In the genomic region with DNA sequence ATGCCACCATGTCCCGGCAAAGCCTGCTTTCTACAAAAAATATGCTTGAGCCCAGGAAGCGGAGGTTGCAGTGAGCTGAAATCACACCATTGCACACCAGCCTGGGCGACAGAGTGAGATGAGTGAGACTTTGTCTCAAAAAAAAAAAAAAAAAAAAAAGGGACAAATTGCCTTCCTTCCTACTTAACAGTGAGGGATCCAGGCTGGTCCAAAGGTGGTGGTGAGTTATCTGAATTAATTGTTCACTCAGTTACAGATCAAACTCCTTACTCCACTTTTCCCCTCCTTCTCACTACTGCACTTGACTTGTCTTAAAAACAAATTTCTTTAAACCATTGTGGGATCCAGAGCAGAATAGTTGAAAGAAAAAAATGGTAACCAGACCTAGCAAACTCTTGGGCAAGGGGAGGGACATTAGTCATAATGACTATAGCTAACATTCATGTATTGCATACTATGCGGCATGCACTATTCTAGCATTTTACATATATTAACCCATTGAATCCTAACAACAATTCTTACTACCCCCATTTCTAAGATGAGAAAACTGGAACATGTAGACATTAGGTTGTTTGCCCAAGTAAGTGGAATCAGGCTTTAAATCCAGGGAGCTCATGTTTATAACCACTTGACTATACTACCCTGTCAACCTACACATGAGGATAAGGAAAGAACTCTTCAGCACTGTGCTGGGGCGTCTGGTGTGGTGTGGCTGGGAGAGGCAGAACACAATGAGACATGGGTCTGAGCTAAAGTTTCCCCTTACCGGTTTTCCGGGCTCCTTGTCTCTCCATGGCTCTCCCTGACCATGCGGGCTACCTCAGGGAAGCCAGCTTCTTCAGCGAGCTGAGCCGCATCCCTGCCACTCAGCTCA, we compare ENCODE assay signal across 2 cellular contexts.
TF ChIP-seq lines count a peak whose summit lies in the region.

No MANE protein-coding gene starts in this region.

TF ChIP-seq in SK-N-SH, 30 proteins besides CTCF, POLR2A, EP300 and RAD21:
- no peak for TF ChIP-seq CHD2 (IDR thresholded peaks at IDR 0.05; ENCODE audit: low read length, partially characterized antibody)
- TF ChIP-seq, protein P1, sequence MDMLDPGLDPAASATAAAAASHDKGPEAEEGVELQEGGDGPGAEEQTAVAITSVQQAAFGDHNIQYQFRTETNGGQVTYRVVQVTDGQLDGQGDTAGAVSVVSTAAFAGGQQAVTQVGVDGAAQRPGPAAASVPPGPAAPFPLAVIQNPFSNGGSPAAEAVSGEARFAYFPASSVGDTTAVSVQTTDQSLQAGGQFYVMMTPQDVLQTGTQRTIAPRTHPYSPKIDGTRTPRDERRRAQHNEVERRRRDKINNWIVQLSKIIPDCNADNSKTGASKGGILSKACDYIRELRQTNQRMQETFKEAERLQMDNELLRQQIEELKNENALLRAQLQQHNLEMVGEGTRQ (IDR thresholded peaks at IDR 0.05; ENCODE audit: borderline replicate concordance, low read depth, low read length): no peak
- TF ChIP-seq FOXM1 (IDR thresholded peaks at IDR 0.05; ENCODE audit: low read depth): no peak
- no peak for TF ChIP-seq MEF2A (IDR thresholded peaks at IDR 0.05; ENCODE audit: borderline replicate concordance, low read depth)
- TF ChIP-seq NFIC (IDR thresholded peaks at IDR 0.05; ENCODE audit: borderline replicate concordance): no peak
TF ChIP-seq in SK-N-SH: peak in this region for 0.

TF ChIP-seq in SK-N-SH treated with all-trans-retinoic acid at 6 μM for 48 hours, 23 proteins besides CTCF, POLR2A, EP300 and RAD21:
- TF ChIP-seq, protein P2, sequence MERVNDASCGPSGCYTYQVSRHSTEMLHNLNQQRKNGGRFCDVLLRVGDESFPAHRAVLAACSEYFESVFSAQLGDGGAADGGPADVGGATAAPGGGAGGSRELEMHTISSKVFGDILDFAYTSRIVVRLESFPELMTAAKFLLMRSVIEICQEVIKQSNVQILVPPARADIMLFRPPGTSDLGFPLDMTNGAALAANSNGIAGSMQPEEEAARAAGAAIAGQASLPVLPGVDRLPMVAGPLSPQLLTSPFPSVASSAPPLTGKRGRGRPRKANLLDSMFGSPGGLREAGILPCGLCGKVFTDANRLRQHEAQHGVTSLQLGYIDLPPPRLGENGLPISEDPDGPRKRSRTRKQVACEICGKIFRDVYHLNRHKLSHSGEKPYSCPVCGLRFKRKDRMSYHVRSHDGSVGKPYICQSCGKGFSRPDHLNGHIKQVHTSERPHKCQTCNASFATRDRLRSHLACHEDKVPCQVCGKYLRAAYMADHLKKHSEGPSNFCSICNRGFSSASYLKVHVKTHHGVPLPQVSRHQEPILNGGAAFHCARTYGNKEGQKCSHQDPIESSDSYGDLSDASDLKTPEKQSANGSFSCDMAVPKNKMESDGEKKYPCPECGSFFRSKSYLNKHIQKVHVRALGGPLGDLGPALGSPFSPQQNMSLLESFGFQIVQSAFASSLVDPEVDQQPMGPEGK (CRISPR knock-in tag; IDR thresholded peaks at IDR 0.05; ENCODE audit: borderline replicate concordance): no peak
- TF ChIP-seq, protein P3, sequence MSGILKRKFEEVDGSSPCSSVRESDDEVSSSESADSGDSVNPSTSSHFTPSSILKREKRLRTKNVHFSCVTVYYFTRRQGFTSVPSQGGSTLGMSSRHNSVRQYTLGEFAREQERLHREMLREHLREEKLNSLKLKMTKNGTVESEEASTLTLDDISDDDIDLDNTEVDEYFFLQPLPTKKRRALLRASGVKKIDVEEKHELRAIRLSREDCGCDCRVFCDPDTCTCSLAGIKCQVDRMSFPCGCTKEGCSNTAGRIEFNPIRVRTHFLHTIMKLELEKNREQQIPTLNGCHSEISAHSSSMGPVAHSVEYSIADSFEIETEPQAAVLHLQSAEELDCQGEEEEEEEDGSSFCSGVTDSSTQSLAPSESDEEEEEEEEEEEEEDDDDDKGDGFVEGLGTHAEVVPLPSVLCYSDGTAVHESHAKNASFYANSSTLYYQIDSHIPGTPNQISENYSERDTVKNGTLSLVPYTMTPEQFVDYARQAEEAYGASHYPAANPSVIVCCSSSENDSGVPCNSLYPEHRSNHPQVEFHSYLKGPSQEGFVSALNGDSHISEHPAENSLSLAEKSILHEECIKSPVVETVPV (CRISPR knock-in tag; IDR thresholded peaks at IDR 0.05): no peak
- TF ChIP-seq PPARA (CRISPR knock-in tag; IDR thresholded peaks at IDR 0.05; ENCODE audit: borderline replicate concordance) (no peak), ZC3H10 (CRISPR knock-in tag; IDR thresholded peaks at IDR 0.05) (no peak), ZFP3 (CRISPR knock-in tag; IDR thresholded peaks at IDR 0.05) (no peak), ZNF565 (CRISPR knock-in tag; conservative IDR thresholded peaks at IDR 0.05; ENCODE audit: low read depth) (no peak), ESRRG (CRISPR knock-in tag; IDR thresholded peaks at IDR 0.05) (no peak), RARB (CRISPR knock-in tag; IDR thresholded peaks at IDR 0.05) (no peak), TCF4 (CRISPR knock-in tag; IDR thresholded peaks at IDR 0.05; ENCODE audit: borderline replicate concordance) (no peak), ZNF8 (CRISPR knock-in tag; IDR thresholded peaks at IDR 0.05) (no peak), CSDC2 (CRISPR knock-in tag; IDR thresholded peaks at IDR 0.05) (no peak), ZNF70 (CRISPR knock-in tag; IDR thresholded peaks at IDR 0.05) (no peak), OSR1 (CRISPR knock-in tag; IDR thresholded peaks at IDR 0.05) (no peak), BACH2 (CRISPR knock-in tag; IDR thresholded peaks at IDR 0.05; ENCODE audit: borderline replicate concordance) (no peak), GLIS3 (CRISPR knock-in tag; IDR thresholded peaks at IDR 0.05) (no peak)
- TF ChIP-seq, protein P4, sequence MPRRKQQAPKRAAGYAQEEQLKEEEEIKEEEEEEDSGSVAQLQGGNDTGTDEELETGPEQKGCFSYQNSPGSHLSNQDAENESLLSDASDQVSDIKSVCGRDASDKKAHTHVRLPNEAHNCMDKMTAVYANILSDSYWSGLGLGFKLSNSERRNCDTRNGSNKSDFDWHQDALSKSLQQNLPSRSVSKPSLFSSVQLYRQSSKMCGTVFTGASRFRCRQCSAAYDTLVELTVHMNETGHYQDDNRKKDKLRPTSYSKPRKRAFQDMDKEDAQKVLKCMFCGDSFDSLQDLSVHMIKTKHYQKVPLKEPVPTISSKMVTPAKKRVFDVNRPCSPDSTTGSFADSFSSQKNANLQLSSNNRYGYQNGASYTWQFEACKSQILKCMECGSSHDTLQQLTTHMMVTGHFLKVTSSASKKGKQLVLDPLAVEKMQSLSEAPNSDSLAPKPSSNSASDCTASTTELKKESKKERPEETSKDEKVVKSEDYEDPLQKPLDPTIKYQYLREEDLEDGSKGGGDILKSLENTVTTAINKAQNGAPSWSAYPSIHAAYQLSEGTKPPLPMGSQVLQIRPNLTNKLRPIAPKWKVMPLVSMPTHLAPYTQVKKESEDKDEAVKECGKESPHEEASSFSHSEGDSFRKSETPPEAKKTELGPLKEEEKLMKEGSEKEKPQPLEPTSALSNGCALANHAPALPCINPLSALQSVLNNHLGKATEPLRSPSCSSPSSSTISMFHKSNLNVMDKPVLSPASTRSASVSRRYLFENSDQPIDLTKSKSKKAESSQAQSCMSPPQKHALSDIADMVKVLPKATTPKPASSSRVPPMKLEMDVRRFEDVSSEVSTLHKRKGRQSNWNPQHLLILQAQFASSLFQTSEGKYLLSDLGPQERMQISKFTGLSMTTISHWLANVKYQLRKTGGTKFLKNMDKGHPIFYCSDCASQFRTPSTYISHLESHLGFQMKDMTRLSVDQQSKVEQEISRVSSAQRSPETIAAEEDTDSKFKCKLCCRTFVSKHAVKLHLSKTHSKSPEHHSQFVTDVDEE (CRISPR knock-in tag; IDR thresholded peaks at IDR 0.05): no peak
- TF ChIP-seq, protein P5, sequence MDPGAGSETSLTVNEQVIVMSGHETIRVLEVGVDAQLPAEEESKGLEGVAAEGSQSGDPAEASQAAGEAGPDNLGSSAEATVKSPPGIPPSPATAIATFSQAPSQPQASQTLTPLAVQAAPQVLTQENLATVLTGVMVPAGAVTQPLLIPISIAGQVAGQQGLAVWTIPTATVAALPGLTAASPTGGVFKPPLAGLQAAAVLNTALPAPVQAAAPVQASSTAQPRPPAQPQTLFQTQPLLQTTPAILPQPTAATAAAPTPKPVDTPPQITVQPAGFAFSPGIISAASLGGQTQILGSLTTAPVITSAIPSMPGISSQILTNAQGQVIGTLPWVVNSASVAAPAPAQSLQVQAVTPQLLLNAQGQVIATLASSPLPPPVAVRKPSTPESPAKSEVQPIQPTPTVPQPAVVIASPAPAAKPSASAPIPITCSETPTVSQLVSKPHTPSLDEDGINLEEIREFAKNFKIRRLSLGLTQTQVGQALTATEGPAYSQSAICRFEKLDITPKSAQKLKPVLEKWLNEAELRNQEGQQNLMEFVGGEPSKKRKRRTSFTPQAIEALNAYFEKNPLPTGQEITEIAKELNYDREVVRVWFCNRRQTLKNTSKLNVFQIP (CRISPR knock-in tag; IDR thresholded peaks at IDR 0.05; ENCODE audit: borderline replicate concordance, low read depth): no peak
